27 cellular contexts compared by ENCODE assay signal in genomic region chr6:14196029-14196428, GRCh38.
DNase-seq lines count a peak whose midpoint lies in the region; ATAC-seq, FAIRE-seq and TF ChIP-seq lines count a peak whose summit lies in the region.
"Had no signal": no experiment of that assay in that cellular context is flagged by ENCODE, and none has a peak within 500 bp of the region (broad histone marks: within the 10 kb centered on the region; RNA-seq: fewer than 3 reads in every experiment).

No MANE protein-coding gene starts in this region.

- peak overlapping the region; percentile 39 to 64 for H3K27ac ChIP-seq in kidney (ENCODE audit: low read depth in 2 of 2, low read length in 2 of 2)
- no peak overlapping the region for H3K27ac ChIP-seq in HepG2 (ENCODE audit: extremely low read length, insufficient read depth, low read length)
- H3K27ac ChIP-seq: 22Rv1; A549; BLaER1 treated with 17β-estradiol and CSF1 and Interleukin-3, amounts not matched to agents 10 nM and 100 nM; C4-2B had no signal

- CTCF ChIA-PET in activated B cell treated with CpG ODN at 0.5 μM for 24 hours (lab: Charles Lee) (no interaction called here), HepG2 (lab: Yijun Ruan, JAX; ENCODE audit: low intra/inter-chr PET ratio, low total read pairs) (no interaction called here)

- POLR2A ChIA-PET in activated B cell treated with CpG ODN at 0.5 μM for 24 hours (lab: Charles Lee): interaction anchor here (0.5 to 0.7 kb wide), 2 partner anchors 12 to 1584 kb away, joined by 3 to 4 read pairs; no protein-coding TSS in a partner anchor
- POLR2A ChIA-PET in HepG2 (lab: Yijun Ruan, JAX): no interaction called here

- no peaks in the 10 kb centered on the region for H3K79me2 ChIP-seq in HepG2 (ENCODE audit: insufficient read depth, low read length)

- no peaks in the 10 kb centered on the region for H3K36me3 ChIP-seq in kidney (ENCODE audit: control insufficient read depth in 1 of 2, insufficient read depth in 2 of 2, low read length in 2 of 2)
- no peaks in the 10 kb centered on the region for H3K36me3 ChIP-seq in HepG2 (replicated peaks in 1 of 2; ENCODE audit: control insufficient read depth in 1 of 2, insufficient read depth in 2 of 2, low read length in 2 of 2)
- no peaks in the 10 kb centered on the region for H3K36me3 ChIP-seq in mucosa of descending colon (ENCODE audit: low read depth)

- no peak overlapping the region for H3K4me2 ChIP-seq in HepG2 (ENCODE audit: low read depth, low read length)
- H3K4me2 ChIP-seq: A549; BLaER1 treated with 17β-estradiol and CSF1 and Interleukin-3, amounts not matched to agents 10 nM and 100 nM had no signal

- 48% methylated on average over 5 of the region's 5 CpGs for WGBS in HepG2 (ENCODE audit: low lambda C conversion rate)

- H3K4me1 ChIP-seq in kidney (ENCODE audit: control insufficient read depth in 1 of 2, insufficient read depth in 1 of 2, low read depth in 1 of 2, low read length in 2 of 2): peaks cover 0 to 5% of the 10 kb centered on the region in 2 donors
- no peaks in the 10 kb centered on the region for H3K4me1 ChIP-seq in HepG2 (ENCODE audit: insufficient read depth, low read length)
- H3K4me1 ChIP-seq in mucosa of descending colon (ENCODE audit: low read depth): peaks cover 4% of the 10 kb centered on the region
- H3K4me1 ChIP-seq: A549; BLaER1 treated with 17β-estradiol and CSF1 and Interleukin-3, amounts not matched to agents 10 nM and 100 nM; Caco-2 had no signal

- no peaks in the 10 kb centered on the region for H3K27me3 Mint-ChIP-seq in activated B cell treated with CpG ODN at 0.5 μM for 24 hours
- peaks cover 22 to 23% of the 10 kb centered on the region in 2 donors for H3K27me3 Mint-ChIP-seq in effector memory CD8-positive, alpha-beta T cell
- H3K27me3 Mint-ChIP-seq: B cell had no signal

- no peak overlapping the region for H2AFZ ChIP-seq in HepG2 (ENCODE audit: low read length)

- FAIRE-seq in kidney (lab: Jason Lieb, UNC) (no peak), HepG2 (lab: Jason Lieb, UNC) (no peak)
- FAIRE-seq: A549, D721Med, GM12878, GM12892, GM19239 had no signal

- H3K36me3 Mint-ChIP-seq in activated B cell treated with CpG ODN at 0.5 μM for 24 hours (ENCODE audit: low read depth): peaks cover 21% of the 10 kb centered on the region
- no peaks in the 10 kb centered on the region for H3K36me3 Mint-ChIP-seq in effector memory CD8-positive, alpha-beta T cell (ENCODE audit: insufficient read depth)
- H3K36me3 Mint-ChIP-seq: CD8-positive, alpha-beta T cell had no signal

- in situ Hi-C loops in HepG2 (cut with HindIII; ENCODE audit: extremely low pct_ligation_motif_present, low pct_unique_long_range_greater_than_20kb): no loop called here

- peaks cover 0 to 2% of the 10 kb centered on the region in 2 experiments; a peak in 1 of 5 replicates for H3K27me3 ChIP-seq in HepG2 (ENCODE audit: control insufficient read depth in 1 of 2, insufficient read depth in 2 of 2, low read length in 2 of 2)
- H3K27me3 ChIP-seq: BLaER1 treated with 17β-estradiol and CSF1 and Interleukin-3, amounts not matched to agents 10 nM and 100 nM had no signal

- no peak for TF ChIP-seq POLR2A in HepG2 (IDR thresholded peaks at IDR 0.05; ENCODE audit: insufficient read depth in 1 of 2, low read depth in 2 of 2, low read length in 2 of 2)

- H3K9me3 Mint-ChIP-seq in activated B cell treated with CpG ODN at 0.5 μM for 24 hours: peaks cover 2% of the 10 kb centered on the region
- H3K9me3 Mint-ChIP-seq in effector memory CD8-positive, alpha-beta T cell: no peaks in the 10 kb centered on the region
- H3K9me3 Mint-ChIP-seq: CD8-positive, alpha-beta T cell had no signal

- no TSS peak for BruUV-seq in HepG2 (replicated peaks; lab: Mats Ljungman, UMichigan)

- TF ChIP-seq CTCF in activated B cell treated with CpG ODN at 0.5 μM for 24 hours (IDR thresholded peaks at IDR 0.05) (no peak), kidney (IDR thresholded peaks at IDR 0.05; ENCODE audit: borderline replicate concordance, extremely low read depth, insufficient read depth) (no peak), HepG2 (CRISPR knock-in tag; IDR thresholded peaks at IDR 0.05) (no peak), mucosa of descending colon (IDR thresholded peaks at IDR 0.05) (no peak)

- H3K4me3 Mint-ChIP-seq in activated B cell treated with CpG ODN at 0.5 μM for 24 hours: no peak overlapping the region
- no peak overlapping the region for H3K4me3 Mint-ChIP-seq in effector memory CD8-positive, alpha-beta T cell
- H3K4me3 Mint-ChIP-seq: B cell; CD4-positive, alpha-beta T cell; CD8-positive, alpha-beta T cell had no signal

- intact Hi-C loops in activated B cell treated with CpG ODN at 0.5 μM for 24 hours (cut with micrococcal nuclease) (no loop called here), kidney (cut with DNase I) (no loop called here), HepG2 (cut with micrococcal nuclease; ENCODE audit: unreplicated experiment) (no loop called here), mucosa of descending colon (cut with DNase I, micrococcal nuclease) (no loop called here)

- ATAC-seq in activated B cell treated with CpG ODN at 0.5 μM for 24 hours (ENCODE audit: low read depth) (no peak), HepG2 (no peak), mucosa of descending colon (peak; percentile 46), GM18498 (IDR thresholded peaks at IDR 0.05; ENCODE audit: unreplicated experiment) (no peak)
- no peak for ATAC-seq in effector memory CD8-positive, alpha-beta T cell (replicated peaks)
- ATAC-seq: A549; CD8-positive, alpha-beta T cell; GM12878 had no signal

- no peaks in the 10 kb centered on the region for H4K20me1 ChIP-seq in HepG2 (ENCODE audit: insufficient read depth, low read length)
- H4K20me1 ChIP-seq: BLaER1 treated with 17β-estradiol and CSF1 and Interleukin-3, amounts not matched to agents 10 nM and 100 nM had no signal

- H3K9ac ChIP-seq in kidney (ENCODE audit: low read length in 2 of 2) (no peak overlapping the region), HepG2 (ENCODE audit: insufficient read depth, low read depth, low read length) (no peak overlapping the region)
- H3K9ac ChIP-seq: BLaER1 treated with 17β-estradiol and CSF1 and Interleukin-3, amounts not matched to agents 10 nM and 100 nM had no signal

- no peak for TF ChIP-seq RAD21 in HepG2 (CRISPR knock-in tag; IDR thresholded peaks at IDR 0.05)

- H3K4me1 Mint-ChIP-seq in activated B cell treated with CpG ODN at 0.5 μM for 24 hours: no peaks in the 10 kb centered on the region
- H3K4me1 Mint-ChIP-seq in effector memory CD8-positive, alpha-beta T cell (ENCODE audit: low read depth in 2 of 2): no peaks in the 10 kb centered on the region
- H3K4me1 Mint-ChIP-seq: B cell had no signal

- peak overlapping the region; percentile 25 for H3K27ac Mint-ChIP-seq in activated B cell treated with CpG ODN at 0.5 μM for 24 hours
- no peak overlapping the region for H3K27ac Mint-ChIP-seq in effector memory CD8-positive, alpha-beta T cell
- H3K27ac Mint-ChIP-seq: B cell; CD4-positive, alpha-beta T cell; CD8-positive, alpha-beta T cell had no signal

- no peak for DNase-seq in activated B cell treated with CpG ODN at 0.5 μM for 24 hours
- DNase-seq in kidney: no peak
- DNase-seq in HepG2 (ENCODE audit: low spot score): no peak
- peak in 1 of 3 donors; percentile 49 for DNase-seq in mucosa of descending colon
- no peak for DNase-seq in NCI-H2107 treated with DMSO at 0.1 percent for 48 hours (lab: John Stamatoyannopoulos, UW; ENCODE audit: unreplicated experiment)
- DNase-seq in SHP77 treated with DMSO at 0.1 percent for 48 hours (lab: John Stamatoyannopoulos, UW): no peak
- no peak for DNase-seq in effector memory CD8-positive, alpha-beta T cell
- DNase-seq: AML-193; Caco-2; Calu3; CD4-positive, alpha-beta T cell; CD8-positive, alpha-beta T cell; DMS53; DMS79; DND-41; EL; GDM1 had no signal

- H3K4me3 ChIP-seq in kidney (ENCODE audit: low read length in 2 of 2) (no peak overlapping the region), HepG2 (replicated peaks in 1 of 3; ENCODE audit: insufficient read depth in 1 of 3, low read depth in 2 of 3, low read length in 3 of 3) (no peak overlapping the region), mucosa of descending colon (no peak overlapping the region)
- H3K4me3 ChIP-seq: A549; BLaER1 treated with 17β-estradiol and CSF1 and Interleukin-3, amounts not matched to agents 10 nM and 100 nM; GM12878 had no signal

- H3K9me3 ChIP-seq in kidney (ENCODE audit: control insufficient read depth in 1 of 2, low read length in 2 of 2) (no peaks in the 10 kb centered on the region), HepG2 (ENCODE audit: low read length) (no peaks in the 10 kb centered on the region), mucosa of descending colon (no peaks in the 10 kb centered on the region)
- H3K9me3 ChIP-seq: A549, Caco-2 had no signal

- TF ChIP-seq EP300 in HepG2 (IDR thresholded peaks at IDR 0.05; ENCODE audit: low read depth in 2 of 2, low read length in 2 of 2) (no peak), HepG2 (CRISPR knock-in tag; IDR thresholded peaks at IDR 0.05; ENCODE audit: borderline replicate concordance) (no peak)

TF ChIP-seq in HepG2, 621 proteins besides CTCF, POLR2A, EP300 and RAD21:
- no peak for TF ChIP-seq NONO (IDR thresholded peaks at IDR 0.05)
- TF ChIP-seq NONO (CRISPR knock-in tag; conservative IDR thresholded peaks at IDR 0.05): no peak
- TF ChIP-seq MAFK (conservative IDR thresholded peaks at IDR 0.05 in 1 of 2, IDR thresholded peaks at IDR 0.05 in 1 of 2; ENCODE audit: low read length in 2 of 2): peak; percentile 46 to 48
- TF ChIP-seq MAFF (IDR thresholded peaks at IDR 0.05; ENCODE audit: low read depth, low read length): 0 out of 2 replicates have a peak, but pooled peaks have one; percentile 25
- TF ChIP-seq MED1 (CRISPR knock-in tag; IDR thresholded peaks at IDR 0.05): no peak
- TF ChIP-seq TEAD2 (CRISPR knock-in tag; IDR thresholded peaks at IDR 0.05): no peak
- TF ChIP-seq SNRNP70 (IDR thresholded peaks at IDR 0.05; ENCODE audit: low read depth, low read length): no peak
